Comparison of ENCODE assay signal across 10 cellular contexts in the genomic region with DNA sequence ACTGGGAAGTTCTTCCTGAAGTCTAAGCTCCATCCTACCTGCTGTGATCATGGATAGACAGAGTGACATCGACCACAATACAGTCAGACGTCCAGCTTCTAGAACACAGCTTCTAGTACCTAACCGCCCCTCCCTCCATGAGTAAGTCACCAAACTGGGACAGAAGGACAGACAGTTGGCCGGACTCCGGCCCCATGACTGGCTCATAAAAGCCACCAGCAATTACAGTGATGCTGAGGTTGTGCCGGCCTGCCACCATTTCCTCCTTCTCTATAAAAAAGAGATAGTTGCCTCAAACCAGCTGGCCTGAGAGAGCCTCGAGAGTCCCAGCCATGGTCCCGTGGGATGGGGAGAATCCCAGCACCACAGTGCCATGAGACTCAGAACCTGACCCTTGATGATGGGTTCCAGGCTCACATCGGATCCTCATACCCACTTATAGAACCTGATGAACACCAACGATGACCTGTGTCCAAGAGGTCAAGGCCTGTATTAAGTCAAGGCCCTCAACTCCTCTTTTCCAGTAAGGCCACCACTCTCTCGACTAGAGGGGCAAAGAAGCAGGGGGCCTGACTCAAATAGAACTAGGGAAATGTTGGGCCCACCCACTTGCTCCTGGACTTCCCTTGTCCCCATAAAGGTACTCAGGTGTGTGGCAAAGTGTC. TPM values are rescaled to one million over a fixed set of nuclear protein-coding genes. Genes with fewer than 3 reads are reported as not detected.
DNase-seq lines count a peak whose midpoint lies in the region; ATAC-seq and TF ChIP-seq lines count a peak whose summit lies in the region.
"Had no signal": no experiment of that assay in that cellular context is flagged by ENCODE, and none has a peak within 500 bp of the region (broad histone marks: within the 10 kb centered on the region; RNA-seq: fewer than 3 reads in every experiment).

No MANE protein-coding gene starts in this region.

- no peaks in the 10 kb centered on the region for H3K9me3 ChIP-seq in WERI-Rb-1 (ENCODE audit: severe bottlenecking)
- no peaks in the 10 kb centered on the region for H3K9me3 ChIP-seq in hepatocyte (ENCODE audit: low read depth)

- peak overlapping the region; percentile 97 for H3K4me3 Mint-ChIP-seq in stimulated activated memory B cell treated with anti-CD40 and anti-IgM and Interleukin-4, amounts not matched to agents 10 μg/mL and 1 μg/mL and 100 μg/mL, for 72 hours

- 76% methylated on average over 11 of the region's 11 CpGs for WGBS in hepatocyte (ENCODE audit: low lambda C conversion rate, missing lambda C conversion rate)

- peak overlapping the region; percentile 95 for H3K4me2 ChIP-seq in hepatocyte

- H3K27ac Mint-ChIP-seq in stimulated activated memory B cell treated with anti-CD40 and anti-IgM and Interleukin-4, amounts not matched to agents 10 μg/mL and 1 μg/mL and 100 μg/mL, for 72 hours, result peak overlapping the region; percentile 98

- peaks cover 23% of the 10 kb centered on the region for H3K36me3 Mint-ChIP-seq in stimulated activated memory B cell treated with anti-CD40 and anti-IgM and Interleukin-4, amounts not matched to agents 10 μg/mL and 1 μg/mL and 100 μg/mL, for 72 hours

- peaks cover 83% of the 10 kb centered on the region for H3K79me2 ChIP-seq in hepatocyte

- no peak for ATAC-seq in stimulated activated memory B cell treated with anti-CD40 and anti-IgM and Interleukin-4, amounts not matched to agents 10 μg/mL and 1 μg/mL and 100 μg/mL, for 72 hours
- no peak for ATAC-seq in GM19467 (IDR thresholded peaks at IDR 0.05; ENCODE audit: unreplicated experiment)

- peaks cover 39% of the 10 kb centered on the region for H3K36me3 ChIP-seq in WERI-Rb-1
- H3K36me3 ChIP-seq in hepatocyte (replicated peaks; ENCODE audit: insufficient read depth, low read depth), result no peaks in the 10 kb centered on the region
- H3K36me3 ChIP-seq in H7 (replicated peaks; ENCODE audit: control insufficient read depth, insufficient read depth, low read length), result no peaks in the 10 kb centered on the region

- H3K4me1 ChIP-seq in hepatocyte (ENCODE audit: insufficient read depth), result peaks cover 41% of the 10 kb centered on the region

- H3K4me1 Mint-ChIP-seq in stimulated activated memory B cell treated with anti-CD40 and anti-IgM and Interleukin-4, amounts not matched to agents 10 μg/mL and 1 μg/mL and 100 μg/mL, for 72 hours, result peaks cover 80% of the 10 kb centered on the region

- no peak for TF ChIP-seq CTCF in WERI-Rb-1 (IDR thresholded peaks at IDR 0.05; ENCODE audit: low read depth, low read length)
- no peak for TF ChIP-seq CTCF in hepatocyte (IDR thresholded peaks at IDR 0.05; ENCODE audit: poor library complexity)

- no peaks in the 10 kb centered on the region for H3K27me3 Mint-ChIP-seq in stimulated activated memory B cell treated with anti-CD40 and anti-IgM and Interleukin-4, amounts not matched to agents 10 μg/mL and 1 μg/mL and 100 μg/mL, for 72 hours

- H3K9me2 ChIP-seq in hepatocyte (replicated peaks; ENCODE audit: insufficient read depth), result no peaks in the 10 kb centered on the region

- peak overlapping the region; percentile 13; the same call in 1 of the 2 replicates for H3K4me3 ChIP-seq in WERI-Rb-1 (ENCODE audit: low read depth, low read length)
- H3K4me3 ChIP-seq in hepatocyte, result no peak overlapping the region
- H3K4me3 ChIP-seq in H7 (ENCODE audit: insufficient read depth, low read depth, low read length), result no peak overlapping the region

- TF ChIP-seq POLR2A in GM19193 (IDR thresholded peaks at IDR 0.05; ENCODE audit: extremely low read depth, insufficient read depth, insufficient read length), result peak; percentile 15

- DNase-seq in WERI-Rb-1, result no peak
- DNase-seq in hepatocyte (ENCODE audit: low spot score), result no peak
- DNase-seq in A172 (ENCODE audit: low spot score), result no peak
- DNase-seq in H7, result no peak
- DNase-seq in activated CD4-positive, CD25-positive, alpha-beta regulatory T cell treated with anti-CD3 and anti-CD28 coated beads, Interleukin-2, amount 50 U/mL, for 72 hours, result no peak
- DNase-seq: NCI-H526; stimulated activated CD4-positive, alpha-beta T cell treated with anti-CD3 and anti-CD28 coated beads, Interleukin-2, amount 100 ng/mL, for 48 hours had no signal

- H4K20me1 ChIP-seq in hepatocyte (ENCODE audit: insufficient read depth, poor library complexity, severe bottlenecking), result peaks cover 78% of the 10 kb centered on the region

- H2AFZ ChIP-seq in hepatocyte, result no peak overlapping the region

- H3K27me3 ChIP-seq in WERI-Rb-1 (ENCODE audit: insufficient read depth, low read depth, severe bottlenecking), result no peaks in the 10 kb centered on the region
- H3K27me3 ChIP-seq in hepatocyte, result no peaks in the 10 kb centered on the region
- H3K27me3 ChIP-seq in H7 (ENCODE audit: control insufficient read depth, insufficient read depth, low read length), result no peaks in the 10 kb centered on the region

- H3K9me3 Mint-ChIP-seq in stimulated activated memory B cell treated with anti-CD40 and anti-IgM and Interleukin-4, amounts not matched to agents 10 μg/mL and 1 μg/mL and 100 μg/mL, for 72 hours, result no peaks in the 10 kb centered on the region

- H3K27ac ChIP-seq in WERI-Rb-1 (peak overlapping the region; percentile 89), hepatocyte (no peak overlapping the region)

RNA-seq across cellular contexts. Expression of a gene that starts 3.4 kb away (rescaled TPM):
- total RNA-seq in hepatocyte, result 9.6 and 20.1 TPM in 2 replicates
- polyA plus RNA-seq in hepatocyte, result 25.1 and 30.8 TPM in 2 replicates
- 14.6 and 22.2 TPM in 2 replicates for total RNA-seq in A172 (2014; rRNA removed; shearing (Covaris generic))
- 14.2 TPM in 2 replicates for total RNA-seq in H7 (2014; rRNA removed; shearing (Covaris generic))
